ENCODE assay signal across 10 cellular contexts in genomic region chr7:92057375-92057774, GRCh38.
A peak's percentile ranks its signal among the peaks of the same experiment; 100 is the strongest.
DNase-seq lines count a peak whose midpoint lies in the region; ATAC-seq and TF ChIP-seq lines count a peak whose summit lies in the region.
"Had no signal": no experiment of that assay in that cellular context is flagged by ENCODE, and none has a peak within 500 bp of the region (broad histone marks: within the 10 kb centered on the region; RNA-seq: fewer than 3 reads in every experiment).

No MANE protein-coding gene starts in this region.

- TF ChIP-seq CTCF in right atrium auricular region (IDR thresholded peaks at IDR 0.05): no peak
- TF ChIP-seq CTCF in MCF 10A (IDR thresholded peaks at IDR 0.05; ENCODE audit: unreplicated experiment): no peak
- TF ChIP-seq CTCF in suprapubic skin (IDR thresholded peaks at IDR 0.05): no peak

- H3K27me3 ChIP-seq in right atrium auricular region (no peaks in the 10 kb centered on the region), suprapubic skin (no peaks in the 10 kb centered on the region)

- H3K4me1 Mint-ChIP-seq in MCF 10A (ENCODE audit: insufficient read depth, unreplicated experiment): peaks cover 14% of the 10 kb centered on the region

- H3K9me3 ChIP-seq in right atrium auricular region (no peaks in the 10 kb centered on the region), suprapubic skin (no peaks in the 10 kb centered on the region)

- H3K27me3 Mint-ChIP-seq in MCF 10A (ENCODE audit: insufficient read depth, unreplicated experiment): no peaks in the 10 kb centered on the region

- DNase-seq in Right ventricle myocardium inferior (ENCODE audit: missing footprints) (no peak), right atrium auricular region (ENCODE audit: low spot score) (no peak), MCF 10A (ENCODE audit: unreplicated experiment) (peak; percentile 35), left colon (peak; percentile 62 to 69), ureter (ENCODE audit: low spot score) (peak; percentile 57), suprapubic skin (ENCODE audit: low spot score in 2 of 2) (no peak), hepatic stellate cell (ENCODE audit: low spot score) (no peak)
- DNase-seq: activated T-cell treated with anti-CD3 and anti-CD28 coated beads, Interleukin-2, amount 50 U/mL, for 72 hours; SW 1271 had no signal

- no peaks in the 10 kb centered on the region for H3K9me3 Mint-ChIP-seq in MCF 10A (ENCODE audit: unreplicated experiment)
- H3K9me3 Mint-ChIP-seq: activated T-cell treated with anti-CD3 and anti-CD28 coated beads, Interleukin-2, amount 50 U/mL, for 72 hours had no signal

- peak; percentile 46 for ATAC-seq in Right ventricle myocardium inferior
- peak; percentile 92 for ATAC-seq in left colon
- no peak for ATAC-seq in GM18867 (IDR thresholded peaks at IDR 0.05; ENCODE audit: unreplicated experiment)
- ATAC-seq: activated T-cell treated with anti-CD3 and anti-CD28 coated beads, Interleukin-2, amount 50 U/mL, for 72 hours had no signal

- peak overlapping the region in 1 of 2 donors; percentile 26 for H3K27ac ChIP-seq in right atrium auricular region
- H3K27ac ChIP-seq in suprapubic skin: no peak overlapping the region

- H3K27ac Mint-ChIP-seq in MCF 10A (ENCODE audit: low read depth, unreplicated experiment): no peak overlapping the region

- TF ChIP-seq EP300 in suprapubic skin (IDR thresholded peaks at IDR 0.05): no peak

- H3K36me3 Mint-ChIP-seq in MCF 10A (ENCODE audit: insufficient read depth, unreplicated experiment): peaks cover 5% of the 10 kb centered on the region

- H3K4me3 ChIP-seq in right atrium auricular region (no peak overlapping the region), suprapubic skin (no peak overlapping the region)

- H3K4me1 ChIP-seq in right atrium auricular region (peaks cover 0 to 17% of the 10 kb centered on the region in 2 donors), suprapubic skin (peaks cover 23% of the 10 kb centered on the region)

- intact Hi-C loops in Right ventricle myocardium inferior (cut with DNase I) (no loop called here), MCF 10A (cut with micrococcal nuclease) (no loop called here), left colon (cut with DNase I, micrococcal nuclease) (no loop called here)

- CTCF ChIA-PET in MCF 10A (lab: Yijun Ruan, JAX): interaction anchor here (0.6 to 1.4 kb wide), 7 partner anchors 11 to 227 kb away, joined by 3 to 7 read pairs (median 3); partner anchors contain the start of gene MTERF1

- POLR2A ChIA-PET in MCF 10A (lab: Yijun Ruan, JAX): interaction anchor here (0.6 to 2.6 kb wide), 10 partner anchors 9 to 509 kb away, joined by 3 to 16 read pairs (median 3); partner anchors contain the start of gene AKAP9

- WGBS in suprapubic skin: 44% methylated on average over 2 of the region's 2 CpGs

- no TSS peak for BruUV-seq in MCF 10A (replicated peaks; lab: Mats Ljungman, UMichigan)

- no peak overlapping the region for H3K4me3 Mint-ChIP-seq in MCF 10A (ENCODE audit: unreplicated experiment)
- H3K4me3 Mint-ChIP-seq: activated T-cell treated with anti-CD3 and anti-CD28 coated beads, Interleukin-2, amount 50 U/mL, for 72 hours had no signal

- no peak for TF ChIP-seq POLR2A in suprapubic skin (IDR thresholded peaks at IDR 0.05)

- H3K36me3 ChIP-seq in right atrium auricular region: no peaks in the 10 kb centered on the region
- peaks cover 20% of the 10 kb centered on the region for H3K36me3 ChIP-seq in suprapubic skin

Comparison
In these comparisons a context has a peak if more than half of its experiments do, and no peak if none do; other contexts are left out.
1. DNase-seq: peak in MCF 10A (single experiment), left colon (2 of 2) and ureter (single experiment); none in Right ventricle myocardium inferior (single experiment), right atrium auricular region (single experiment), suprapubic skin (0 of 2) and hepatic stellate cell (single experiment).